14 cellular contexts compared by ENCODE assay signal in genomic region chr20:63958964-63959698, GRCh38.
"Had no signal": no experiment of that assay in that cellular context is flagged by ENCODE, and none has a peak within 500 bp of the region (broad histone marks: within the 10 kb centered on the region; RNA-seq: fewer than 3 reads in every experiment).

No MANE protein-coding gene starts in this region.

- ATAC-seq: activated CD4-positive, CD25-positive, alpha-beta regulatory T cell treated with anti-CD3 and anti-CD28 coated beads, Interleukin-2, amount 50 U/mL, for 24 hours; activated naive CD8-positive, alpha-beta T cell treated with anti-CD3 and anti-CD28 coated beads, Interleukin-2, amount 50 U/mL, for 24 hours; activated T-cell treated with anti-CD3 and anti-CD28 coated beads, Interleukin-2, amount 50 U/mL, for 72 hours; gastrocnemius medialis; left ventricle myocardium superior had no signal

- H3K9me3 ChIP-seq: gastrocnemius medialis, ovary, transverse colon had no signal

- H3K9me3 Mint-ChIP-seq: activated naive CD8-positive, alpha-beta T cell treated with anti-CD3 and anti-CD28 coated beads, Interleukin-2, amount 50 U/mL, for 24 hours; activated T-cell treated with anti-CD3 and anti-CD28 coated beads, Interleukin-2, amount 50 U/mL, for 72 hours had no signal

- DNase-seq: activated CD4-positive, alpha-beta T cell treated with anti-CD3 and anti-CD28 coated beads, Interleukin-2, amount 50 U/mL, for 48 hours; activated naive CD8-positive, alpha-beta T cell treated with anti-CD3 and anti-CD28 coated beads, Interleukin-2, amount 50 U/mL, for 24 hours; activated T-cell treated with anti-CD3 and anti-CD28 coated beads, Interleukin-2, amount 50 U/mL, for 72 hours; effector CD8-positive, alpha-beta T cell; gastrocnemius medialis; left ventricle myocardium superior; mesendoderm; stimulated activated CD4-positive, alpha-beta T cell treated with anti-CD3 and anti-CD28 coated beads, Interleukin-12 subunit alpha, Interleukin-12 subunit beta, amount 100 ng/mL, for 4 hours; stimulated activated naive CD4-positive, alpha-beta T cell; substantia nigra; transverse colon had no signal

- H3K4me3 ChIP-seq: coronary artery, gastrocnemius medialis, ovary, transverse colon had no signal

- H3K27me3 Mint-ChIP-seq: activated naive CD8-positive, alpha-beta T cell treated with anti-CD3 and anti-CD28 coated beads, Interleukin-2, amount 50 U/mL, for 24 hours had no signal

- H3K27me3 ChIP-seq: gastrocnemius medialis, ovary, transverse colon had no signal

- H3K36me3 ChIP-seq: ovary, transverse colon had no signal

- H3K27ac ChIP-seq: coronary artery, ovary had no signal

- H3K4me3 Mint-ChIP-seq: activated naive CD8-positive, alpha-beta T cell treated with anti-CD3 and anti-CD28 coated beads, Interleukin-2, amount 50 U/mL, for 24 hours had no signal
